In the genomic region with DNA sequence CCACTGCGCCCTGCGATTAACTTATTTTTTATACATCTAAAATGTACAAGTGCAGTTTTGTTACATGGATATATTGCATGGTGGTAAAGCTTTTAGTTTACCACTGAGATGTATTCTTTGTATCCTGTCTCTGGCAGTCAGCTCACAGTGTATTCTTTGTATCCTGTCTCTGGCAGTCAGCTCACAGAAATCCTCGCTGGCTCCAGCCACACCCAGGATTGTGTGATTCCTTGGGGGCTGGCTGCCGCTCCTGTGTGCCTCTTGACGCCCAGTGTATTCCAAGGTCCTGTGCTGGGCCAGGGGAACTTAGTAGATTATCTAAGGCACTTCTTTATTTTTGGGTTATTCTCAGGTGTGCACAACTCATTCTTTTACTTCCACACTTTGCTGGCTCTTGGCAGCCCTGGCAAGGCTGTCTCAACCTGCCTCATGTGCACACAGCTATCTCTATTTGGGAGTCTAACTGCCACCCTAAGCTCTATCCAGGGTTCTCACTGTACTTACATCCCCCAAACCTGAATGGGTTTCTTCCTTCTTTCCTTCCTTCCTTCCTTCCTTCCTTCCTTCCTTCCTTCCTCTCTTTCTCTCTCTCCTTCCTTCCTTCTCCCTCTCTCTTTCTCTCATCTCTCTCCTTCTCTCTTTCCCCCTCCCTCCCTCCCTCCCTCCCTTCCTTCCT, we compare ENCODE assay signal across 30 cellular contexts. TPM values are rescaled to one million over a fixed set of nuclear protein-coding genes. Genes with fewer than 3 reads are reported as not detected.
DNase-seq lines count a peak whose midpoint lies in the region; ATAC-seq, FAIRE-seq and TF ChIP-seq lines count a peak whose summit lies in the region.
"Had no signal": no experiment of that assay in that cellular context is flagged by ENCODE, and none has a peak within 500 bp of the region (broad histone marks: within the 10 kb centered on the region; RNA-seq: fewer than 3 reads in every experiment).

No MANE protein-coding gene starts in this region.

- no peaks in the 10 kb centered on the region for H3K36me3 Mint-ChIP-seq in MCF 10A (ENCODE audit: insufficient read depth, unreplicated experiment)
- H3K36me3 Mint-ChIP-seq in dendritic cell treated with granulocyte-macrophage colony-stimulating factor and Interleukin-4, amounts not matched to agents 40 ng/mL and 50 ng/mL, for 4 days (ENCODE audit: low read depth): no peaks in the 10 kb centered on the region

- dilution Hi-C loops in keratinocyte (cut with MboI; ENCODE audit: extremely low pct_ligation_motif_present, low sequenced_read_pairs): no loop called here

- POLR2A ChIA-PET in MCF 10A (lab: Yijun Ruan, JAX): interaction anchor here (1.3 to 3.2 kb wide), 6 partner anchors 11 to 58 kb away, joined by 6 to 35 read pairs (median 10); no protein-coding TSS in a partner anchor

- H3K9me1 ChIP-seq in keratinocyte (ENCODE audit: control insufficient read depth, extremely low read depth, insufficient read depth, low read length): no peaks in the 10 kb centered on the region

- H3K4me3 ChIP-seq in breast epithelium (no peak overlapping the region), keratinocyte (ENCODE audit: control insufficient read depth in 2 of 3, extremely low read depth in 1 of 3, insufficient read depth in 2 of 3, low read depth in 1 of 3, low read length in 3 of 3) (no peak overlapping the region)
- H3K4me3 ChIP-seq: body of pancreas, GM12878, spleen, tibial nerve had no signal

- peak overlapping the region; percentile 22 for H3K4me3 Mint-ChIP-seq in MCF 10A (ENCODE audit: unreplicated experiment)
- no peak overlapping the region for H3K4me3 Mint-ChIP-seq in dendritic cell treated with granulocyte-macrophage colony-stimulating factor and Interleukin-4, amounts not matched to agents 40 ng/mL and 50 ng/mL, for 4 days
- H3K4me3 Mint-ChIP-seq: activated B cell treated with CpG ODN at 0.5 μM for 24 hours, H9, memory B cell had no signal

- H3K9me3 ChIP-seq in breast epithelium: no peaks in the 10 kb centered on the region
- H3K9me3 ChIP-seq in keratinocyte (ENCODE audit: control insufficient read depth, low read depth, low read length): no peaks in the 10 kb centered on the region

- DNase-seq in MCF 10A (ENCODE audit: unreplicated experiment) (no peak), breast epithelium (ENCODE audit: low spot score in 2 of 2) (no peak), keratinocyte (ENCODE audit: low read depth, low spot score) (no peak), sciatic nerve (ENCODE audit: low spot score) (no peak), NCI-H146 (lab: John Stamatoyannopoulos, UW) (no peak), GM13976 (ENCODE audit: low spot score) (no peak), activated gamma-delta T cell treated with Interleukin-2 at 50 U/mL for 16 hours (no peak)
- DNase-seq: 8988T; activated B cell treated with CpG ODN at 0.5 μM for 24 hours; activated CD4-positive, alpha-beta T cell treated with anti-CD3 and anti-CD28 coated beads, Interleukin-2, amount 50 U/mL, for 1 hour; activated naive CD4-positive, alpha-beta T cell; activated T-cell treated with anti-CD3 and anti-CD28 coated beads, Interleukin-2, amount 50 U/mL, for 48 hours; body of pancreas; H9; IMR-90; kidney glomerular epithelial cell; NCI-H1092 treated with DMSO at 0.1 percent for 48 hours; NCI-H2029; NCI-H2227 treated with DMSO at 0.1 percent for 48 hours; NCI-H748 treated with DMSO at 0.1 percent for 48 hours; SHP77; spleen; stimulated activated CD4-positive, alpha-beta T cell treated with anti-CD3 and anti-CD28 coated beads, Interleukin-2, amount 100 ng/mL, for 48 hours; T1000 had no signal

- H3K9ac ChIP-seq in keratinocyte (ENCODE audit: control insufficient read depth, extremely low read depth, insufficient read depth, low read length): no peak overlapping the region

- no peaks in the 10 kb centered on the region for H3K36me3 ChIP-seq in breast epithelium
- H3K36me3 ChIP-seq in keratinocyte (ENCODE audit: control insufficient read depth in 2 of 2, extremely low read depth in 1 of 2, insufficient read depth in 2 of 2, low read length in 2 of 2): no peaks in the 10 kb centered on the region
- H3K36me3 ChIP-seq: spleen, tibial nerve had no signal

- no peak overlapping the region for H3K27ac ChIP-seq in breast epithelium
- H3K27ac ChIP-seq in keratinocyte (ENCODE audit: control insufficient read depth, insufficient read depth, low read length): no peak overlapping the region
- H3K27ac ChIP-seq: body of pancreas, spleen, tibial nerve had no signal

- in situ Hi-C loops in GM13976 (cut with MboI; ENCODE audit: low sequenced_read_pairs, unreplicated experiment): no loop called here

- TF ChIP-seq CTCF in MCF 10A (IDR thresholded peaks at IDR 0.05; ENCODE audit: unreplicated experiment) (no peak), breast epithelium (IDR thresholded peaks at IDR 0.05) (no peak), keratinocyte (optimal IDR thresholded peaks at IDR 0.05 in 1 of 3, IDR thresholded peaks at IDR 0.05 in 1 of 3, conservative IDR thresholded peaks at IDR 0.05 in 1 of 3; ENCODE audit: extremely low read depth in 1 of 3, insufficient read depth in 2 of 3, low read length in 3 of 3) (no peak), GM13976 (IDR thresholded peaks at IDR 0.05; ENCODE audit: borderline replicate concordance, control extremely low read depth, extremely low read depth, insufficient read depth, missing control alignments) (no peak)

- H4K20me1 ChIP-seq in keratinocyte (ENCODE audit: control insufficient read depth, extremely low read depth, insufficient read depth, low read length): no peaks in the 10 kb centered on the region

- H3K9me3 Mint-ChIP-seq in MCF 10A (ENCODE audit: unreplicated experiment): peaks cover 7% of the 10 kb centered on the region
- H3K9me3 Mint-ChIP-seq in dendritic cell treated with granulocyte-macrophage colony-stimulating factor and Interleukin-4, amounts not matched to agents 40 ng/mL and 50 ng/mL, for 4 days: peaks cover 10% of the 10 kb centered on the region

- FAIRE-seq in keratinocyte (lab: Jason Lieb, UNC): peak; percentile 9
- FAIRE-seq: D721Med, endothelial cell of umbilical vein, GM12878 had no signal

- CTCF ChIA-PET in MCF 10A (lab: Yijun Ruan, JAX): interaction anchor here (0.5 to 2.8 kb wide), 7 partner anchors 44 to 210 kb away, joined by 3 to 11 read pairs (median 5); no protein-coding TSS in a partner anchor

- H2AFZ ChIP-seq in keratinocyte (ENCODE audit: control insufficient read depth, low read length): peak overlapping the region; percentile 4

- intact Hi-C loops in MCF 10A (cut with micrococcal nuclease): no loop called here
- intact Hi-C loops in breast epithelium (cut with DNase I; ENCODE audit: low total_unique reads): no loop called here
- intact Hi-C loops in dendritic cell treated with granulocyte-macrophage colony-stimulating factor and Interleukin-4, amounts not matched to agents 40 ng/mL and 50 ng/mL, for 4 days (cut with micrococcal nuclease): loop anchor here (5.0 kb wide), 1 partner anchor 35 kb away; no protein-coding TSS in a partner anchor
- intact Hi-C loops in sciatic nerve (cut with DNase I): no loop called here

- no TSS peak for BruUV-seq in MCF 10A (replicated peaks; lab: Mats Ljungman, UMichigan)

- no peaks in the 10 kb centered on the region for H3K79me2 ChIP-seq in keratinocyte (ENCODE audit: control insufficient read depth, insufficient read depth, low read length)

- H3K4me1 Mint-ChIP-seq in MCF 10A (ENCODE audit: insufficient read depth, unreplicated experiment): peaks cover 32% of the 10 kb centered on the region
- H3K4me1 Mint-ChIP-seq in dendritic cell treated with granulocyte-macrophage colony-stimulating factor and Interleukin-4, amounts not matched to agents 40 ng/mL and 50 ng/mL, for 4 days (ENCODE audit: low read depth): peaks cover 33% of the 10 kb centered on the region
- H3K4me1 Mint-ChIP-seq: activated B cell treated with CpG ODN at 0.5 μM for 24 hours, memory B cell had no signal

- H3K27me3 Mint-ChIP-seq in MCF 10A (ENCODE audit: insufficient read depth, unreplicated experiment): no peaks in the 10 kb centered on the region
- no peaks in the 10 kb centered on the region for H3K27me3 Mint-ChIP-seq in dendritic cell treated with granulocyte-macrophage colony-stimulating factor and Interleukin-4, amounts not matched to agents 40 ng/mL and 50 ng/mL, for 4 days

- H3K27ac Mint-ChIP-seq in MCF 10A (ENCODE audit: low read depth, unreplicated experiment): no peak overlapping the region
- peak overlapping the region; percentile 28 for H3K27ac Mint-ChIP-seq in dendritic cell treated with granulocyte-macrophage colony-stimulating factor and Interleukin-4, amounts not matched to agents 40 ng/mL and 50 ng/mL, for 4 days
- H3K27ac Mint-ChIP-seq: activated B cell treated with CpG ODN at 0.5 μM for 24 hours, memory B cell had no signal

- no peak for TF ChIP-seq POLR2A in breast epithelium (IDR thresholded peaks at IDR 0.05)

- H3K4me1 ChIP-seq in breast epithelium: peaks cover 0 to 6% of the 10 kb centered on the region in 2 donors
- peaks cover 23% of the 10 kb centered on the region for H3K4me1 ChIP-seq in keratinocyte (ENCODE audit: control insufficient read depth, extremely low read depth, insufficient read depth, low read length)
- H3K4me1 ChIP-seq: body of pancreas had no signal

- peak; percentile 54 for ATAC-seq in sciatic nerve
- ATAC-seq: body of pancreas, GM12878 had no signal

- H3K27me3 ChIP-seq in breast epithelium (no peaks in the 10 kb centered on the region), keratinocyte (ENCODE audit: control insufficient read depth, extremely low read depth, insufficient read depth, low read length) (no peaks in the 10 kb centered on the region)
- H3K27me3 ChIP-seq: body of pancreas, spleen, tibial nerve had no signal

- peak overlapping the region; percentile 20 for H3K4me2 ChIP-seq in keratinocyte (ENCODE audit: control insufficient read depth, extremely low read depth, insufficient read depth, low read depth, low read length)

RNA-seq across cellular contexts. Expression of a gene that starts 12.4 kb away (rescaled TPM):
- total RNA-seq in MCF 10A (2022) (23.2 and 28.8 TPM in 2 replicates), breast epithelium (10 to 100 TPM in 2 of 3 donors, 1 to 10 TPM in 1; 8.8 to 27.2 (median 22.0) TPM), sciatic nerve (37.7 TPM)
- polyA plus RNA-seq in keratinocyte: 3.9 to 7.8 TPM (median 5.5 TPM) in 3 replicates
- 2.0 TPM for polyA plus RNA-seq in keratinocyte (2011; ENCODE audit: low read depth)
- 5.9 and 6.7 TPM in 2 replicates for polyA plus RNA-seq in keratinocyte (2011; cell fraction: cytosol; rRNA removed)
- polyA plus RNA-seq in keratinocyte (2011; cell fraction: nucleus; rRNA removed): 8.1 and 10.0 TPM in 2 replicates
- 8.4 and 9.9 TPM in 2 replicates for polyA plus RNA-seq in keratinocyte (2012; ENCODE audit: low replicate concordance)
- 4.0 to 9.7 TPM (median 6.9 TPM) in 3 replicates for polyA minus RNA-seq in keratinocyte
- 5.6 TPM for polyA minus RNA-seq in keratinocyte (2011; cell fraction: cytosol; rRNA and poly(A)+ RNA removed)
- polyA minus RNA-seq in keratinocyte (2011; cell fraction: nucleus; rRNA and poly(A)+ RNA removed): 5.9 and 10.4 TPM in 2 replicates
